39 cellular contexts compared by ENCODE assay signal in the genomic region with DNA sequence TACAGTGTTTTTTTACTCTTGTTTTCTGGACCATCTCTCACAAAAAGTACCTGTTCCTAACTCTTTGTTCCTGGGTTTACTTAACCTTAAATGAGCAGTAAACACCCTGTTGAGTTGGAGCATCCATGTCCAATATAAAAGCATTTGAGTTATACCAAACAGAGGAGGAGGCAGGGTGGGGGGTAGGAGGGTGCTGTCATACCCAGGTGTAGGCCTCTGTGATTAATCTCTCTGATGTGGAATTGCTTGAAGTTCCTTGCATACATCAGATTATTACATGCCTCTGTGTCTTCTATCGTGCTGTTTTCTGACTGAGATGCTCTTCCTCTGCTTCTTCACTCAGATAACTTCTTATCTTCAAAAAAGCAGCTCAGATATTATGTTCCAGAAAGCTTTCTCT. TPM values are rescaled to one million over a fixed set of nuclear protein-coding genes. Genes with fewer than 3 reads are reported as not detected.
"Had no signal": no experiment of that assay in that cellular context is flagged by ENCODE, and none has a peak within 500 bp of the region (broad histone marks: within the 10 kb centered on the region; RNA-seq: fewer than 3 reads in every experiment).

No MANE protein-coding gene starts in this region.

- H3K36me3 ChIP-seq: MG63, SJCRH30 had no signal

- H3K4me1 ChIP-seq: SJCRH30 had no signal

- DNase-seq: MG63, NCI-H1048, NCI-H1092 treated with DMSO at 0.1 percent for 48 hours, NCI-H1105 treated with DMSO at 0.1 percent for 48 hours, NCI-H1417, NCI-H1436, NCI-H146, NCI-H1694, NCI-H187, NCI-H1930, NCI-H2029 treated with DMSO at 0.1 percent for 48 hours, NCI-H2081 treated with DMSO at 0.1 percent for 48 hours, NCI-H2107, NCI-H2171, NCI-H226, NCI-H446 treated with DMSO at 0.1 percent for 48 hours, NCI-H510A, NCI-H524, NCI-H526, NCI-H69, NCI-H748 treated with DMSO at 0.1 percent for 48 hours, NCI-H82, OCI-M1, PC-3, SHP77, SIG-M5, SJCRH30, SW 1271, T-helper 1 cell had no signal

- ATAC-seq: Panc1, PC-3, Right ventricle myocardium inferior, SK-N-SH treated with all-trans-retinoic acid at 6 μM for 48 hours had no signal

- H3K27ac ChIP-seq: RWPE1, SJCRH30, SK-N-MC had no signal

- FAIRE-seq: RCC 7860 had no signal

- H3K9me3 ChIP-seq: MG63, SJCRH30 had no signal

- H3K27me3 ChIP-seq: MG63, SJCRH30 had no signal

- H3K4me3 ChIP-seq: MG63, SJCRH30, SK-N-MC had no signal

RNA-seq across cellular contexts. Expression of a gene that starts 28.1 kb away (rescaled TPM):
- total RNA-seq: LHCN-M2, M059J, PC-3, RPMI7951, SJCRH30, SK-MEL-5 had no signal
